Comparison of ENCODE assay signal across 31 cellular contexts in the genomic region with DNA sequence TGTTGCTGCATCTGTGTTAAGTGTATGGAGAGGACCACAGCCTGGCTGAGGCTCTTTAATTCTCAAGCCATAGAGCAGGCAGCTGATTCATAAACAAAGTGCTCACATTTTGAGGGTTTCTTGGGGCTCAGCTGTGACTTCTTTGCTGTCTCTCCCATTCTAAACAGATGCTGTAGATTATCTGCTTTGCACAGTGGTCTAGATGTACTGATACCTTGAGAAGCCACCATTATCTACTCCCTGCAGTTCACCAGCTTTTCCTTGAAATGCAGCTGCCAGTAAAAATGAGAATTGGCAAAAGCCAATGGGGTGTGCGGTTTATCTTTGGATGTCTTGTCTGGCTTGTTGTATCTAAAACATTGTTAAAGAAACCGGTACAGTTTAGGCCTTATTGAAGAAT.
"Had no signal": no experiment of that assay in that cellular context is flagged by ENCODE, and none has a peak within 500 bp of the region (broad histone marks: within the 10 kb centered on the region; RNA-seq: fewer than 3 reads in every experiment).

No MANE protein-coding gene starts in this region.

- H3K4me1 ChIP-seq: breast epithelium, foreskin keratinocyte had no signal

- DNase-seq: activated CD4-positive, alpha-beta memory T cell treated with anti-CD3 and anti-CD28 coated beads for 36 hours; activated CD4-positive, alpha-beta T cell treated with anti-CD3 and anti-CD28 coated beads for 36 hours; activated CD4-positive, alpha-beta T cell treated with anti-CD3 and anti-CD28 coated beads, Interleukin-2, amount 10 ng/mL, durations not matched to agents 24 days and 14 days; activated CD4-positive, CD25-positive, alpha-beta regulatory T cell; activated CD4-positive, CD25-positive, alpha-beta regulatory T cell treated with anti-CD3 and anti-CD28 coated beads, Interleukin-2, amount 50 U/mL, for 72 hours; activated CD8-positive, alpha-beta memory T cell treated with anti-CD3 and anti-CD28 coated beads, Interleukin-2, amount 10 ng/mL, durations not matched to agents 7 days and 5 days; activated CD8-positive, alpha-beta memory T cell treated with anti-CD3 and anti-CD28 coated beads, Interleukin-2, amount 50 U/mL, for 4 hours; activated CD8-positive, alpha-beta T cell treated with anti-CD3 and anti-CD28 coated beads, Interleukin-2, amount 10 ng/mL, durations not matched to agents 7 days and 5 days; activated effector memory CD4-positive, alpha-beta T cell treated with anti-CD3 and anti-CD28 coated beads, Interleukin-2, amount 50 U/mL, for 16 hours; activated naive CD4-positive, alpha-beta T cell treated with anti-CD3 and anti-CD28 coated beads for 36 hours; activated naive CD8-positive, alpha-beta T cell treated with anti-CD3 and anti-CD28 coated beads for 36 hours; activated naive CD8-positive, alpha-beta T cell treated with anti-CD3 and anti-CD28 coated beads, Interleukin-2, amount 50 U/mL, for 24 hours; activated T-cell treated with anti-CD3 and anti-CD28 coated beads, Interleukin-2, amount 50 U/mL, for 1 hour; activated T-cell treated with anti-CD3 and anti-CD28 coated beads, Interleukin-2, amount 50 U/mL, for 48 hours; adrenal gland; amygdala; aorta; central memory CD4-positive, alpha-beta T cell; dorsolateral prefrontal cortex; effector memory CD4-positive, alpha-beta T cell; endodermal cell; foreskin keratinocyte; gastrocnemius medialis; glutamatergic neuron; heart left ventricle; hypothalamus; T1000 had no signal

- H3K36me3 ChIP-seq: adrenal gland, breast epithelium, cardiac muscle cell, esophagus muscularis mucosa, gastrocnemius medialis, heart left ventricle had no signal

- ATAC-seq: activated CD4-positive, alpha-beta T cell treated with anti-CD3 and anti-CD28 coated beads for 36 hours; activated CD8-positive, alpha-beta memory T cell treated with anti-CD3 and anti-CD28 coated beads, Interleukin-2, amount 10 ng/mL, durations not matched to agents 7 days and 5 days; activated CD8-positive, alpha-beta T cell treated with anti-CD3 and anti-CD28 coated beads, Interleukin-2, amount 10 ng/mL, durations not matched to agents 7 days and 5 days; activated naive CD8-positive, alpha-beta T cell treated with anti-CD3 and anti-CD28 coated beads, Interleukin-2, amount 50 U/mL, for 24 hours; foreskin keratinocyte; gastrocnemius medialis; heart left ventricle had no signal

- H3K9me3 ChIP-seq: adrenal gland, breast epithelium, esophagus muscularis mucosa, gastrocnemius medialis, heart left ventricle had no signal

- H3K4me3 ChIP-seq: adrenal gland, breast epithelium, cardiac muscle cell, coronary artery, dorsolateral prefrontal cortex, esophagus muscularis mucosa, gastrocnemius medialis, heart left ventricle had no signal

- H3K27ac ChIP-seq: adrenal gland, breast epithelium, cardiac muscle cell, coronary artery, esophagus muscularis mucosa, foreskin keratinocyte, gastrocnemius medialis, heart left ventricle had no signal
